8 cellular contexts compared by ENCODE assay signal in the genomic region with DNA sequence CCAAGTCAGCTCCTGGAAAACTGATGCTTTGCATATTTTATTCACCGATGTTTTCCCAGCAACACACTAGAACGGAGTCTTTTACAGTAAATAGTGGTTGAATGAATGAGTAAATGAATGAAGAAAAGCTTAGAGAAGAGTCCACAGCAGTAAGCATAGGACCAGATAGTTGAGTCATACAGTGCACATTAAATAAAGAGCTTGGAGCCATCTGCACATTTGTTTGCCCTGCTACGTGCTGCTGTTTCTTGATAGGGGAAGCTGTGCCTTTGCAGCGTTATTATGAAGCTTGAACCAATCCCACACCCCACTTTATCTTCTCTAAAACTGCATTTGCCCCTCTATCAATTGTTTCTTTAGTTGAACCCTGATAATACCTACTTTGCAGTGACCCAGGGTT. TPM values are rescaled to one million over a fixed set of nuclear protein-coding genes. Genes with fewer than 3 reads are reported as not detected.
DNase-seq lines count a peak whose midpoint lies in the region; ATAC-seq and TF ChIP-seq lines count a peak whose summit lies in the region.

No MANE protein-coding gene starts in this region.

- no peaks in the 10 kb centered on the region for H3K9me3 Mint-ChIP-seq in central memory CD8-positive, alpha-beta T cell
- H3K9me3 Mint-ChIP-seq in natural killer cell = no peaks in the 10 kb centered on the region

- H3K36me3 Mint-ChIP-seq in central memory CD8-positive, alpha-beta T cell (ENCODE audit: insufficient read depth) = peaks cover 8% of the 10 kb centered on the region
- H3K36me3 Mint-ChIP-seq in natural killer cell = no peaks in the 10 kb centered on the region

- H3K27ac Mint-ChIP-seq in central memory CD8-positive, alpha-beta T cell (ENCODE audit: low read depth) = peak overlapping the region; percentile 96
- peak overlapping the region; percentile 93 to 94 for H3K27ac Mint-ChIP-seq in natural killer cell

- no peaks in the 10 kb centered on the region for H3K36me3 ChIP-seq in KOPT-K1 (ENCODE audit: insufficient read depth, low read length)

- TF ChIP-seq CTCF in natural killer cell (IDR thresholded peaks at IDR 0.05) = no peak

- no peaks in the 10 kb centered on the region for H3K9me3 ChIP-seq in KOPT-K1 (ENCODE audit: insufficient read depth, low read length, poor library complexity, severe bottlenecking)

- H3K27ac ChIP-seq in KOPT-K1 (ENCODE audit: low read depth, low read length, poor library complexity, severe bottlenecking) = peak overlapping the region; percentile 77

- intact Hi-C loops in natural killer cell (cut with micrococcal nuclease) = no loop called here

- peaks cover 30% of the 10 kb centered on the region for H3K4me1 Mint-ChIP-seq in central memory CD8-positive, alpha-beta T cell
- peaks cover 34 to 41% of the 10 kb centered on the region in 2 donors for H3K4me1 Mint-ChIP-seq in natural killer cell

- ATAC-seq in central memory CD8-positive, alpha-beta T cell (replicated peaks; ENCODE audit: extremely low read depth, poor library complexity, severe bottlenecking) = no peak
- no peak for ATAC-seq in natural killer cell
- no peak for ATAC-seq in GM21526 (IDR thresholded peaks at IDR 0.05; ENCODE audit: low FRiP score, unreplicated experiment)
- ATAC-seq in GM21786 (IDR thresholded peaks at IDR 0.05; ENCODE audit: unreplicated experiment) = no peak

- peak overlapping the region; percentile 89 for H3K4me3 Mint-ChIP-seq in central memory CD8-positive, alpha-beta T cell
- peak overlapping the region; percentile 96 for H3K4me3 Mint-ChIP-seq in natural killer cell

- DNase-seq in CD1c-positive myeloid dendritic cell (ENCODE audit: extremely low spot score) = peak; percentile 8
- no peak for DNase-seq in central memory CD8-positive, alpha-beta T cell (ENCODE audit: low spot score in 2 of 2)
- DNase-seq in natural killer cell = no peak
- DNase-seq in activated gamma-delta T cell (lab: John Stamatoyannopoulos, UW) = no peak
- DNase-seq in islet precursor cell = no peak

- H3K27me3 Mint-ChIP-seq in central memory CD8-positive, alpha-beta T cell = no peaks in the 10 kb centered on the region
- H3K27me3 Mint-ChIP-seq in natural killer cell (ENCODE audit: low read depth in 2 of 2) = peaks cover 6 to 15% of the 10 kb centered on the region in 2 donors

RNA-seq across cellular contexts. Expression of gene FAM98B, which starts 1.2 kb away (rescaled TPM):
- 10 to 100 TPM; 27.5 to 34.0 (median 29.0) TPM for total RNA-seq in natural killer cell
